Comparison of ENCODE assay signal across 18 cellular contexts in the genomic region with DNA sequence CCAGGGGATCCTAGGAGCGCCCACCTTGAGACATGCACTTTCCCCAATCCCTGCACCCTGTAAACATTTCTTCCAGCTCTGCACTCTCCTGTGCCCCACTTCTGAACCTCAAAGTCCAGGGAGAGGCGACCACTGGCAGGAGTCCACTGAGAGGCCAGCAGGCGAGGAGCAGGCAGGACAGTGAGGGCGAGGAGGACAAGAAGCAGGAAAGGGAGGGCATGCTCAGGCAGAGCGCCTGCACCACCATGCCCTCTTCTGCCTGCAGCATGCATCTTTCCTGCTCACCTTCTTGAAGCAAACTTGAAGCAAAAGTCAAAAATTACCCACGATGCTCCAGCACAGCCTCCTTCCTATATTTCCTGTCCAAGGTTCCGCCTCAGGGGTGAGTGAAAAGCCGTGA.
"Had no signal": no experiment of that assay in that cellular context is flagged by ENCODE, and none has a peak within 500 bp of the region (broad histone marks: within the 10 kb centered on the region; RNA-seq: fewer than 3 reads in every experiment).

No MANE protein-coding gene starts in this region.

- H3K9me3 ChIP-seq: gastroesophageal sphincter, ovary, testis had no signal

- H3K27ac ChIP-seq: ovary, testis had no signal

- H3K36me3 ChIP-seq: gastroesophageal sphincter, ovary had no signal

- H3K27ac Mint-ChIP-seq: activated B cell treated with CpG ODN at 0.5 μM for 24 hours; activated CD4-positive, alpha-beta T cell treated with anti-CD3 and anti-CD28 coated beads, Interleukin-2, amount 10 ng/mL, durations not matched to agents 24 days and 14 days; activated CD8-positive, alpha-beta T cell treated with anti-CD3 and anti-CD28 coated beads, Interleukin-2, amount 10 ng/mL, durations not matched to agents 7 days and 5 days; activated naive CD4-positive, alpha-beta T cell treated with anti-CD3 and anti-CD28 coated beads, Interleukin-2, amount 50 U/mL, for 24 hours; effector memory CD8-positive, alpha-beta T cell; T-helper 17 cell had no signal

- H3K9me3 Mint-ChIP-seq: activated CD4-positive, alpha-beta T cell treated with anti-CD3 and anti-CD28 coated beads, Interleukin-2, amount 10 ng/mL, durations not matched to agents 24 days and 14 days; activated naive CD4-positive, alpha-beta T cell treated with anti-CD3 and anti-CD28 coated beads, Interleukin-2, amount 50 U/mL, for 24 hours; central memory CD8-positive, alpha-beta T cell; effector memory CD8-positive, alpha-beta T cell; stimulated activated naive CD8-positive, alpha-beta T cell treated with anti-CD3 and anti-CD28 coated beads, Interleukin-15, amount 100 ng/mL, for 72 hours had no signal

- DNase-seq: activated B cell treated with CpG ODN at 0.5 μM for 24 hours; activated CD4-positive, alpha-beta T cell treated with anti-CD3 and anti-CD28 coated beads, Interleukin-2, amount 10 ng/mL, durations not matched to agents 24 days and 14 days; activated CD8-positive, alpha-beta memory T cell treated with anti-CD3 and anti-CD28 coated beads, Interleukin-2, amount 50 U/mL, for 4 hours; activated CD8-positive, alpha-beta T cell treated with anti-CD3 and anti-CD28 coated beads, Interleukin-2, amount 10 ng/mL, durations not matched to agents 7 days and 5 days; activated effector memory CD4-positive, alpha-beta T cell treated with anti-CD3 and anti-CD28 coated beads, Interleukin-2, amount 50 U/mL, for 16 hours; activated T-cell treated with anti-CD3 and anti-CD28 coated beads, Interleukin-2, amount 50 U/mL, for 48 hours; effector memory CD8-positive, alpha-beta T cell; kidney glomerular epithelial cell; left ventricle myocardium superior; mesendoderm; ovary; stimulated activated naive CD8-positive, alpha-beta T cell treated with anti-CD3 and anti-CD28 coated beads, Interleukin-15, amount 100 ng/mL, for 72 hours; T-helper 17 cell; testis had no signal

- H3K4me1 ChIP-seq: testis had no signal

- H3K36me3 Mint-ChIP-seq: activated naive CD4-positive, alpha-beta T cell treated with anti-CD3 and anti-CD28 coated beads, Interleukin-2, amount 50 U/mL, for 24 hours had no signal

- H3K4me3 Mint-ChIP-seq: activated B cell treated with CpG ODN at 0.5 μM for 24 hours; activated CD4-positive, alpha-beta T cell treated with anti-CD3 and anti-CD28 coated beads, Interleukin-2, amount 10 ng/mL, durations not matched to agents 24 days and 14 days; activated CD8-positive, alpha-beta T cell treated with anti-CD3 and anti-CD28 coated beads, Interleukin-2, amount 10 ng/mL, durations not matched to agents 7 days and 5 days; activated naive CD4-positive, alpha-beta T cell treated with anti-CD3 and anti-CD28 coated beads, Interleukin-2, amount 50 U/mL, for 24 hours; central memory CD8-positive, alpha-beta T cell; effector memory CD8-positive, alpha-beta T cell; stimulated activated naive CD8-positive, alpha-beta T cell treated with anti-CD3 and anti-CD28 coated beads, Interleukin-15, amount 100 ng/mL, for 72 hours; T-helper 17 cell had no signal

- H3K4me3 ChIP-seq: gastroesophageal sphincter, ovary, testis had no signal

- H3K27me3 Mint-ChIP-seq: activated B cell treated with CpG ODN at 0.5 μM for 24 hours; activated naive CD4-positive, alpha-beta T cell treated with anti-CD3 and anti-CD28 coated beads, Interleukin-2, amount 50 U/mL, for 24 hours; central memory CD8-positive, alpha-beta T cell; effector memory CD8-positive, alpha-beta T cell; T-helper 17 cell had no signal

- H3K27me3 ChIP-seq: gastroesophageal sphincter, ovary, testis had no signal

- ATAC-seq: activated CD8-positive, alpha-beta T cell treated with anti-CD3 and anti-CD28 coated beads, Interleukin-2, amount 10 ng/mL, durations not matched to agents 7 days and 5 days; effector memory CD8-positive, alpha-beta T cell; gastroesophageal sphincter; sciatic nerve; stimulated activated naive CD8-positive, alpha-beta T cell treated with anti-CD3 and anti-CD28 coated beads, Interleukin-15, amount 100 ng/mL, for 72 hours; T-helper 17 cell had no signal
